ENCODE assay signal across 1 cellular context in the genomic region with DNA sequence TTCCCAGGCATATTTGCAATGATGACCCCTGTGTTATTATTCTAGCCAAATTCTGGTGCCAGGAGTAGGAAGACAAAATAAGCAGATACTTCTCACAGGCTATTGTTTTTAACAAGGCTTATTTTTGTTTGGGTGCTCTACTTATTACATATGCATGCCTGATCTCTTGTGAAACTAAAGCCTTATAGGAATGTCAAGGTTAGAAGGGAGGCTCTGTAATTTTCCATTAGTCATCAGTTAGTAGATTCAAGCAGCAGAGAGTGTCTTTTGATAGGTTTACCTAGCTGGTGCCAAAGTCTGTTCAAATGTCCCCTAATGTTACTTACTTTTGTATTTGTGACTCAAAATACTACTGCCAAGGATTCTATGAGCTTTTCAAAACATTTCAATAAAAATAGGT.
TF ChIP-seq lines count a peak whose summit lies in the region.

No MANE protein-coding gene starts in this region.

TF ChIP-seq in IMR-90, 13 proteins besides CTCF, POLR2A, EP300 and RAD21:
- TF ChIP-seq RCOR1 (IDR thresholded peaks at IDR 0.05; ENCODE audit: insufficient replicate concordance, low read length) = no peak
- TF ChIP-seq FOS (IDR thresholded peaks at IDR 0.05; ENCODE audit: low read depth, low read length) = no peak
- TF ChIP-seq, protein P1, sequence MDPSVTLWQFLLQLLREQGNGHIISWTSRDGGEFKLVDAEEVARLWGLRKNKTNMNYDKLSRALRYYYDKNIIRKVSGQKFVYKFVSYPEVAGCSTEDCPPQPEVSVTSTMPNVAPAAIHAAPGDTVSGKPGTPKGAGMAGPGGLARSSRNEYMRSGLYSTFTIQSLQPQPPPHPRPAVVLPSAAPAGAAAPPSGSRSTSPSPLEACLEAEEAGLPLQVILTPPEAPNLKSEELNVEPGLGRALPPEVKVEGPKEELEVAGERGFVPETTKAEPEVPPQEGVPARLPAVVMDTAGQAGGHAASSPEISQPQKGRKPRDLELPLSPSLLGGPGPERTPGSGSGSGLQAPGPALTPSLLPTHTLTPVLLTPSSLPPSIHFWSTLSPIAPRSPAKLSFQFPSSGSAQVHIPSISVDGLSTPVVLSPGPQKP (IDR thresholded peaks at IDR 0.05; ENCODE audit: borderline replicate concordance, low read depth, low read length) = no peak
- TF ChIP-seq, protein P2, sequence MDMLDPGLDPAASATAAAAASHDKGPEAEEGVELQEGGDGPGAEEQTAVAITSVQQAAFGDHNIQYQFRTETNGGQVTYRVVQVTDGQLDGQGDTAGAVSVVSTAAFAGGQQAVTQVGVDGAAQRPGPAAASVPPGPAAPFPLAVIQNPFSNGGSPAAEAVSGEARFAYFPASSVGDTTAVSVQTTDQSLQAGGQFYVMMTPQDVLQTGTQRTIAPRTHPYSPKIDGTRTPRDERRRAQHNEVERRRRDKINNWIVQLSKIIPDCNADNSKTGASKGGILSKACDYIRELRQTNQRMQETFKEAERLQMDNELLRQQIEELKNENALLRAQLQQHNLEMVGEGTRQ (IDR thresholded peaks at IDR 0.05; ENCODE audit: low read depth, low read length) = no peak
- no peak for TF ChIP-seq MAFK (IDR thresholded peaks at IDR 0.05; ENCODE audit: low read depth, low read length)
- no peak for TF ChIP-seq SMC3 (IDR thresholded peaks at IDR 0.05; ENCODE audit: low read depth, low read length)
- TF ChIP-seq MAZ (IDR thresholded peaks at IDR 0.05; ENCODE audit: borderline replicate concordance, low read depth, low read length) = no peak
- TF ChIP-seq CEBPB (IDR thresholded peaks at IDR 0.05; ENCODE audit: low read depth, low read length) = no peak
- no peak for TF ChIP-seq BHLHE40 (IDR thresholded peaks at IDR 0.05; ENCODE audit: low read depth, low read length)
- no peak for TF ChIP-seq CHD1 (IDR thresholded peaks at IDR 0.05; ENCODE audit: low read depth, low read length)
- no peak for TF ChIP-seq NFE2L2 (IDR thresholded peaks at IDR 0.05; ENCODE audit: low read depth, low read length)
- no peak for TF ChIP-seq RFX5 (IDR thresholded peaks at IDR 0.05; ENCODE audit: low read depth, low read length)
- TF ChIP-seq MXI1 (IDR thresholded peaks at IDR 0.05; ENCODE audit: borderline replicate concordance, low read depth, low read length) = no peak
